1 cellular context compared by ENCODE assay signal in the genomic region with DNA sequence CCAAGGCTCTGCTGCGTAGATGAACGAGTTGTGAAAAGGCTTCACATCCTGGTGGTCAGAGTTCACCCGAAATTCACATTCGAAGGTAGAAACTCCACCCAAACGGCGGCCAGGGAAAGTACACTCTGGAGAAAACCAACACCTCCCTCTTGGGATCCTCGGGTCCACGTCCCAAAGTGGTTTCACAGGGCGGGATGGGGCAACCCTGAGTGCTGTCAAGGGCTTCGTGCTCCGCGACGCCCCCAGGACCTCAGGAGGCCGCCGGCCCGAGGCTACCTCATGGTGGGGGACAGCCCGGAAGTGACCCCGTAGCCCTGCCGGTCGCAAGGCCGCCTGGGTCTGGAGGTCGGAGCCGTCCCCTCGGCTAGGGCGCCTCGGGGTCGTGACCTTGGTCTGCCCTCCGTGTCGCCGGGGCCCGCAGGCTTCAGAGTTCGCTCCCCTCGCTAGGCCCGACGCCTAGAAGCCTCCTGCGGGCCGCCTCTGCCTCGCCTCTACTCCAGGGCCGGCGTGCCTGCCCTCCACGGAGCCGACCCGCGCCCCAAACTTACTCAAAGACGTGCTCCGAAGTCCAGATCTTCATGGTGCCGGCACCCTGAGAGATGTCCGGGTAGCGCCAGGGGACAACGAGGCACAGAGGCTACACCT.
TF ChIP-seq lines count a peak whose summit lies in the region.

A gene (minus strand): TSS at position 636 of the 645 bp plus-strand sequence. CDS start 56 bp downstream, at position 580.

TF ChIP-seq in HepG2, 621 proteins besides CTCF, POLR2A, EP300 and RAD21 (continued from another document and continues in another):
- TF ChIP-seq, protein P1, sequence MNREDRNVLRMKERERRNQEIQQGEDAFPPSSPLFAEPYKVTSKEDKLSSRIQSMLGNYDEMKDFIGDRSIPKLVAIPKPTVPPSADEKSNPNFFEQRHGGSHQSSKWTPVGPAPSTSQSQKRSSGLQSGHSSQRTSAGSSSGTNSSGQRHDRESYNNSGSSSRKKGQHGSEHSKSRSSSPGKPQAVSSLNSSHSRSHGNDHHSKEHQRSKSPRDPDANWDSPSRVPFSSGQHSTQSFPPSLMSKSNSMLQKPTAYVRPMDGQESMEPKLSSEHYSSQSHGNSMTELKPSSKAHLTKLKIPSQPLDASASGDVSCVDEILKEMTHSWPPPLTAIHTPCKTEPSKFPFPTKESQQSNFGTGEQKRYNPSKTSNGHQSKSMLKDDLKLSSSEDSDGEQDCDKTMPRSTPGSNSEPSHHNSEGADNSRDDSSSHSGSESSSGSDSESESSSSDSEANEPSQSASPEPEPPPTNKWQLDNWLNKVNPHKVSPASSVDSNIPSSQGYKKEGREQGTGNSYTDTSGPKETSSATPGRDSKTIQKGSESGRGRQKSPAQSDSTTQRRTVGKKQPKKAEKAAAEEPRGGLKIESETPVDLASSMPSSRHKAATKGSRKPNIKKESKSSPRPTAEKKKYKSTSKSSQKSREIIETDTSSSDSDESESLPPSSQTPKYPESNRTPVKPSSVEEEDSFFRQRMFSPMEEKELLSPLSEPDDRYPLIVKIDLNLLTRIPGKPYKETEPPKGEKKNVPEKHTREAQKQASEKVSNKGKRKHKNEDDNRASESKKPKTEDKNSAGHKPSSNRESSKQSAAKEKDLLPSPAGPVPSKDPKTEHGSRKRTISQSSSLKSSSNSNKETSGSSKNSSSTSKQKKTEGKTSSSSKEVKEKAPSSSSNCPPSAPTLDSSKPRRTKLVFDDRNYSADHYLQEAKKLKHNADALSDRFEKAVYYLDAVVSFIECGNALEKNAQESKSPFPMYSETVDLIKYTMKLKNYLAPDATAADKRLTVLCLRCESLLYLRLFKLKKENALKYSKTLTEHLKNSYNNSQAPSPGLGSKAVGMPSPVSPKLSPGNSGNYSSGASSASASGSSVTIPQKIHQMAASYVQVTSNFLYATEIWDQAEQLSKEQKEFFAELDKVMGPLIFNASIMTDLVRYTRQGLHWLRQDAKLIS (CRISPR knock-in tag; IDR thresholded peaks at IDR 0.05), result no peak
- TF ChIP-seq MED8 (CRISPR knock-in tag; IDR thresholded peaks at IDR 0.05; ENCODE audit: insufficient replicate concordance), result no peak
- peak; percentile 64; the same call in 1 of the 2 replicates for TF ChIP-seq ELF1 (CRISPR knock-in tag; IDR thresholded peaks at IDR 0.05)
- no peak for TF ChIP-seq TEAD3 (CRISPR knock-in tag; optimal IDR thresholded peaks at IDR 0.05; ENCODE audit: borderline replicate concordance)
- TF ChIP-seq ARNTL (CRISPR knock-in tag; IDR thresholded peaks at IDR 0.05), result 0 out of 2 replicates have a peak, but pooled peaks have one; percentile 33
- no peak for TF ChIP-seq HOXD1 (CRISPR knock-in tag; IDR thresholded peaks at IDR 0.05)
- peak; percentile 59 for TF ChIP-seq AGO1 (IDR thresholded peaks at IDR 0.05; ENCODE audit: low read depth, low read length, poor library complexity, severe bottlenecking)
- TF ChIP-seq TMF1 (CRISPR knock-in tag; IDR thresholded peaks at IDR 0.05; ENCODE audit: low read depth), result no peak
- peak; percentile 53; the same call in 1 of the 2 replicates for TF ChIP-seq ZNF441 (CRISPR knock-in tag; IDR thresholded peaks at IDR 0.05; ENCODE audit: borderline replicate concordance)
- TF ChIP-seq ARHGAP35 (CRISPR knock-in tag; IDR thresholded peaks at IDR 0.05; ENCODE audit: borderline replicate concordance), result peak; percentile 86; the same call in 1 of the 2 replicates
- TF ChIP-seq ZNF768 (CRISPR knock-in tag; IDR thresholded peaks at IDR 0.05), result 0 out of 2 replicates have a peak, but pooled peaks have one; percentile 47
- 0 out of 2 replicates have a peak, but pooled peaks have one; percentile 32 for TF ChIP-seq ZNF788 (CRISPR knock-in tag; IDR thresholded peaks at IDR 0.05; ENCODE audit: borderline replicate concordance)
- no peak for TF ChIP-seq DPF2 (CRISPR knock-in tag; IDR thresholded peaks at IDR 0.05; ENCODE audit: borderline replicate concordance, low read depth)
- no peak for TF ChIP-seq SUZ12 (IDR thresholded peaks at IDR 0.05; ENCODE audit: low read depth, low read length)
- 0 out of 2 replicates have a peak, but pooled peaks have one; percentile 47 for TF ChIP-seq ZNF761 (CRISPR knock-in tag; conservative IDR thresholded peaks at IDR 0.05)
- 0 out of 2 replicates have a peak, but pooled peaks have one; percentile 51 for TF ChIP-seq ZNF792 (CRISPR knock-in tag; IDR thresholded peaks at IDR 0.05)
- TF ChIP-seq ZNF484 (CRISPR knock-in tag; IDR thresholded peaks at IDR 0.05; ENCODE audit: borderline replicate concordance, low read depth), result no peak
- TF ChIP-seq, protein P2, sequence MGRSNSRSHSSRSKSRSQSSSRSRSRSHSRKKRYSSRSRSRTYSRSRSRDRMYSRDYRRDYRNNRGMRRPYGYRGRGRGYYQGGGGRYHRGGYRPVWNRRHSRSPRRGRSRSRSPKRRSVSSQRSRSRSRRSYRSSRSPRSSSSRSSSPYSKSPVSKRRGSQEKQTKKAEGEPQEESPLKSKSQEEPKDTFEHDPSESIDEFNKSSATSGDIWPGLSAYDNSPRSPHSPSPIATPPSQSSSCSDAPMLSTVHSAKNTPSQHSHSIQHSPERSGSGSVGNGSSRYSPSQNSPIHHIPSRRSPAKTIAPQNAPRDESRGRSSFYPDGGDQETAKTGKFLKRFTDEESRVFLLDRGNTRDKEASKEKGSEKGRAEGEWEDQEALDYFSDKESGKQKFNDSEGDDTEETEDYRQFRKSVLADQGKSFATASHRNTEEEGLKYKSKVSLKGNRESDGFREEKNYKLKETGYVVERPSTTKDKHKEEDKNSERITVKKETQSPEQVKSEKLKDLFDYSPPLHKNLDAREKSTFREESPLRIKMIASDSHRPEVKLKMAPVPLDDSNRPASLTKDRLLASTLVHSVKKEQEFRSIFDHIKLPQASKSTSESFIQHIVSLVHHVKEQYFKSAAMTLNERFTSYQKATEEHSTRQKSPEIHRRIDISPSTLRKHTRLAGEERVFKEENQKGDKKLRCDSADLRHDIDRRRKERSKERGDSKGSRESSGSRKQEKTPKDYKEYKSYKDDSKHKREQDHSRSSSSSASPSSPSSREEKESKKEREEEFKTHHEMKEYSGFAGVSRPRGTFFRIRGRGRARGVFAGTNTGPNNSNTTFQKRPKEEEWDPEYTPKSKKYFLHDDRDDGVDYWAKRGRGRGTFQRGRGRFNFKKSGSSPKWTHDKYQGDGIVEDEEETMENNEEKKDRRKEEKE (IDR thresholded peaks at IDR 0.05), result no peak
- TF ChIP-seq NFE2L1 (CRISPR knock-in tag; IDR thresholded peaks at IDR 0.05; ENCODE audit: borderline replicate concordance), result 0 out of 2 replicates have a peak, but pooled peaks have one; percentile 46
- TF ChIP-seq, protein P3, sequence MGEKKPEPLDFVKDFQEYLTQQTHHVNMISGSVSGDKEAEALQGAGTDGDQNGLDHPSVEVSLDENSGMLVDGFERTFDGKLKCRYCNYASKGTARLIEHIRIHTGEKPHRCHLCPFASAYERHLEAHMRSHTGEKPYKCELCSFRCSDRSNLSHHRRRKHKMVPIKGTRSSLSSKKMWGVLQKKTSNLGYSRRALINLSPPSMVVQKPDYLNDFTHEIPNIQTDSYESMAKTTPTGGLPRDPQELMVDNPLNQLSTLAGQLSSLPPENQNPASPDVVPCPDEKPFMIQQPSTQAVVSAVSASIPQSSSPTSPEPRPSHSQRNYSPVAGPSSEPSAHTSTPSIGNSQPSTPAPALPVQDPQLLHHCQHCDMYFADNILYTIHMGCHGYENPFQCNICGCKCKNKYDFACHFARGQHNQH (CRISPR knock-in tag; IDR thresholded peaks at IDR 0.05), result 0 out of 2 replicates have a peak, but pooled peaks have one; percentile 39
- no peak for TF ChIP-seq ZNF383 (CRISPR knock-in tag; IDR thresholded peaks at IDR 0.05; ENCODE audit: borderline replicate concordance)
- TF ChIP-seq, protein P4, sequence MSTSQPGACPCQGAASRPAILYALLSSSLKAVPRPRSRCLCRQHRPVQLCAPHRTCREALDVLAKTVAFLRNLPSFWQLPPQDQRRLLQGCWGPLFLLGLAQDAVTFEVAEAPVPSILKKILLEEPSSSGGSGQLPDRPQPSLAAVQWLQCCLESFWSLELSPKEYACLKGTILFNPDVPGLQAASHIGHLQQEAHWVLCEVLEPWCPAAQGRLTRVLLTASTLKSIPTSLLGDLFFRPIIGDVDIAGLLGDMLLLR (CRISPR knock-in tag; IDR thresholded peaks at IDR 0.05), result no peak
- no peak for TF ChIP-seq POLR2AphosphoS2 (IDR thresholded peaks at IDR 0.05; ENCODE audit: low read depth, low read length)
- TF ChIP-seq GABPA (IDR thresholded peaks at IDR 0.05; ENCODE audit: low read depth, low read length), result no peak
- peak; percentile 56; the same call in 1 of the 2 replicates for TF ChIP-seq GABPA (CRISPR knock-in tag; IDR thresholded peaks at IDR 0.05; ENCODE audit: low read depth)
- TF ChIP-seq ZNF747 (CRISPR knock-in tag; IDR thresholded peaks at IDR 0.05; ENCODE audit: borderline replicate concordance), result peak; percentile 12; the same call in 1 of the 2 replicates
- TF ChIP-seq, protein P5, sequence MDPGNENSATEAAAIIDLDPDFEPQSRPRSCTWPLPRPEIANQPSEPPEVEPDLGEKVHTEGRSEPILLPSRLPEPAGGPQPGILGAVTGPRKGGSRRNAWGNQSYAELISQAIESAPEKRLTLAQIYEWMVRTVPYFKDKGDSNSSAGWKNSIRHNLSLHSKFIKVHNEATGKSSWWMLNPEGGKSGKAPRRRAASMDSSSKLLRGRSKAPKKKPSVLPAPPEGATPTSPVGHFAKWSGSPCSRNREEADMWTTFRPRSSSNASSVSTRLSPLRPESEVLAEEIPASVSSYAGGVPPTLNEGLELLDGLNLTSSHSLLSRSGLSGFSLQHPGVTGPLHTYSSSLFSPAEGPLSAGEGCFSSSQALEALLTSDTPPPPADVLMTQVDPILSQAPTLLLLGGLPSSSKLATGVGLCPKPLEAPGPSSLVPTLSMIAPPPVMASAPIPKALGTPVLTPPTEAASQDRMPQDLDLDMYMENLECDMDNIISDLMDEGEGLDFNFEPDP (CRISPR knock-in tag; conservative IDR thresholded peaks at IDR 0.05), result no peak
- TF ChIP-seq SOX5 (CRISPR knock-in tag; IDR thresholded peaks at IDR 0.05; ENCODE audit: borderline replicate concordance), result no peak
- TF ChIP-seq ZNF230 (CRISPR knock-in tag; IDR thresholded peaks at IDR 0.05), result peak; percentile 82; the same call in 1 of the 2 replicates
- peak; percentile 62; the same call in 1 of the 2 replicates for TF ChIP-seq ZNF552 (CRISPR knock-in tag; IDR thresholded peaks at IDR 0.05; ENCODE audit: borderline replicate concordance)
- TF ChIP-seq ZNF569 (CRISPR knock-in tag; IDR thresholded peaks at IDR 0.05; ENCODE audit: borderline replicate concordance), result no peak
- TF ChIP-seq TEAD2 (CRISPR knock-in tag; IDR thresholded peaks at IDR 0.05), result no peak
- TF ChIP-seq ZNF660 (CRISPR knock-in tag; IDR thresholded peaks at IDR 0.05; ENCODE audit: borderline replicate concordance, low read depth), result no peak
- TF ChIP-seq JUNB (CRISPR knock-in tag; IDR thresholded peaks at IDR 0.05; ENCODE audit: borderline replicate concordance), result 0 out of 2 replicates have a peak, but pooled peaks have one; percentile 11
- TF ChIP-seq ZNF839 (CRISPR knock-in tag; IDR thresholded peaks at IDR 0.05; ENCODE audit: borderline replicate concordance), result no peak
- TF ChIP-seq ISX (CRISPR knock-in tag; conservative IDR thresholded peaks at IDR 0.05), result no peak
- TF ChIP-seq ZNF709 (CRISPR knock-in tag; IDR thresholded peaks at IDR 0.05), result peak; percentile 88
- no peak for TF ChIP-seq CHCHD3 (CRISPR knock-in tag; IDR thresholded peaks at IDR 0.05)
- peak; percentile 81; the same call in 1 of the 2 replicates for TF ChIP-seq NR2C2 (CRISPR knock-in tag; IDR thresholded peaks at IDR 0.05; ENCODE audit: borderline replicate concordance)
- TF ChIP-seq ZNF235 (CRISPR knock-in tag; IDR thresholded peaks at IDR 0.05; ENCODE audit: borderline replicate concordance), result no peak
- TF ChIP-seq, protein P6, sequence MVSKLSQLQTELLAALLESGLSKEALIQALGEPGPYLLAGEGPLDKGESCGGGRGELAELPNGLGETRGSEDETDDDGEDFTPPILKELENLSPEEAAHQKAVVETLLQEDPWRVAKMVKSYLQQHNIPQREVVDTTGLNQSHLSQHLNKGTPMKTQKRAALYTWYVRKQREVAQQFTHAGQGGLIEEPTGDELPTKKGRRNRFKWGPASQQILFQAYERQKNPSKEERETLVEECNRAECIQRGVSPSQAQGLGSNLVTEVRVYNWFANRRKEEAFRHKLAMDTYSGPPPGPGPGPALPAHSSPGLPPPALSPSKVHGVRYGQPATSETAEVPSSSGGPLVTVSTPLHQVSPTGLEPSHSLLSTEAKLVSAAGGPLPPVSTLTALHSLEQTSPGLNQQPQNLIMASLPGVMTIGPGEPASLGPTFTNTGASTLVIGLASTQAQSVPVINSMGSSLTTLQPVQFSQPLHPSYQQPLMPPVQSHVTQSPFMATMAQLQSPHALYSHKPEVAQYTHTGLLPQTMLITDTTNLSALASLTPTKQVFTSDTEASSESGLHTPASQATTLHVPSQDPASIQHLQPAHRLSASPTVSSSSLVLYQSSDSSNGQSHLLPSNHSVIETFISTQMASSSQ (IDR thresholded peaks at IDR 0.05; ENCODE audit: low read depth), result no peak
- TF ChIP-seq, protein P6 (CRISPR knock-in tag; IDR thresholded peaks at IDR 0.05; ENCODE audit: borderline replicate concordance), result 0 out of 2 replicates have a peak, but pooled peaks have one; percentile 13
- TF ChIP-seq PAWR (CRISPR knock-in tag; IDR thresholded peaks at IDR 0.05; ENCODE audit: borderline replicate concordance), result no peak
